In the genomic region with DNA sequence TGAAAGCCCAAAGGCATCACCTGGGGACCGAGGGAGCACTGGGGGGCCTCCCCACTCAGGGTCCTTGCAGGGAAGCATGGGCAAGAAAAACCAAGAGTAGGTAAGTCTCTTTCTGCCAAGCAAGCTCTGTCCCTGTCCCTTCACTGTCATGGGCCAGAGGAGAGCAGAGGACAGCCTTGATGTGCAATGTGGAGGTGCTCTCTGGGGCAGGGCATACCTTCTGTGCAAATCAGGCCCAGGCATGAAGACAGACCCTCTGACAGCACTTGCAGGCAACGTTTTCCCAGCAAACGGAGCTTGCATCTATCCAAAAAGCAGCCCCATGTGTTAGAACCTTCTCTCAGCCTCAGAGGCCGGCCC, we compare ENCODE assay signal across 17 cellular contexts.
DNase-seq lines count a peak whose midpoint lies in the region; ATAC-seq, FAIRE-seq and TF ChIP-seq lines count a peak whose summit lies in the region.
"Had no signal": no experiment of that assay in that cellular context is flagged by ENCODE, and none has a peak within 500 bp of the region (broad histone marks: within the 10 kb centered on the region; RNA-seq: fewer than 3 reads in every experiment).

No MANE protein-coding gene starts in this region.

- in situ Hi-C loops in GM12878 (cut with MboI): no loop called here

- POLR2A ChIA-PET in GM12878 (lab: Charles Lee): no interaction called here

- CTCF ChIA-PET in activated naive CD4-positive, alpha-beta T cell treated with anti-CD3 and anti-CD28 coated beads for 36 hours (lab: Charles Lee): no interaction called here
- CTCF ChIA-PET in GM12878 (lab: Yijun Ruan, JAX): interaction anchor here (0.7 kb wide), 1 partner anchor 120 kb away, joined by 3 read pairs; no protein-coding TSS in a partner anchor

- H3K4me3 ChIP-seq in HL-60 (replicated peaks; ENCODE audit: insufficient read depth, low read length) (no peak overlapping the region), GM12878 (no peak overlapping the region), esophagus muscularis mucosa (no peak overlapping the region)
- H3K4me3 ChIP-seq: adrenal gland, esophagus squamous epithelium, left lung had no signal

- SMC1A ChIA-PET in GM12878 (lab: Charles Lee; ENCODE audit: uncharacterized antibody, unreplicated experiment): no interaction called here

- intact Hi-C loops in activated naive CD4-positive, alpha-beta T cell treated with anti-CD3 and anti-CD28 coated beads for 36 hours (cut with micrococcal nuclease): no loop called here
- intact Hi-C loops in GM12878 (cut with micrococcal nuclease; ENCODE audit: unreplicated experiment) (no loop called here), esophagus muscularis mucosa (cut with DNase I) (no loop called here)

- no peaks in the 10 kb centered on the region for H4K20me1 ChIP-seq in GM12878 (ENCODE audit: control insufficient read depth, insufficient read depth)

- RAD21 ChIA-PET in GM12878 (lab: Charles Lee; ENCODE audit: unreplicated experiment): no interaction called here

- H3K4me1 ChIP-seq in GM12878 (ENCODE audit: control insufficient read depth, insufficient read depth, low read length) (peaks cover 11% of the 10 kb centered on the region; the same call in 1 of the 2 replicates), esophagus muscularis mucosa (peaks cover 0 to 6% (median 0%) of the 10 kb centered on the region in 4 donors)

- H3K9ac ChIP-seq in GM12878 (ENCODE audit: control insufficient read depth, insufficient read depth, low read length): no peak overlapping the region

- TF ChIP-seq CTCF in HL-60 (IDR thresholded peaks at IDR 0.05; ENCODE audit: insufficient read depth, low read length) (no peak), GM12878 (IDR thresholded peaks at IDR 0.05 in 2 of 3, conservative IDR thresholded peaks at IDR 0.05 in 1 of 3; ENCODE audit: control insufficient read depth in 2 of 3, extremely low read depth in 1 of 3, insufficient read depth in 1 of 3, low read depth in 3 of 3, low read length in 3 of 3) (no peak), esophagus muscularis mucosa (IDR thresholded peaks at IDR 0.05) (no peak)

- FAIRE-seq in GM12878 (lab: Jason Lieb, UNC): no peak
- FAIRE-seq: urothelium cell line had no signal

- no peak for TF ChIP-seq RAD21 in GM12878 (IDR thresholded peaks at IDR 0.05; ENCODE audit: insufficient read depth, low read depth, low read length)

- H3K4me1 Mint-ChIP-seq in activated naive CD4-positive, alpha-beta T cell treated with anti-CD3 and anti-CD28 coated beads for 36 hours (ENCODE audit: low read depth): peaks cover 22% of the 10 kb centered on the region
- H3K4me1 Mint-ChIP-seq in stimulated activated naive B cell treated with anti-CD40 and anti-IgM and Interleukin-4, amounts not matched to agents 10 μg/mL and 1 μg/mL and 100 μg/mL, for 72 hours: peaks cover 52 to 56% of the 10 kb centered on the region in 2 donors

- H3K9me3 ChIP-seq in GM12878 (replicated peaks; ENCODE audit: control insufficient read depth, insufficient read depth, low read length) (no peaks in the 10 kb centered on the region), esophagus muscularis mucosa (no peaks in the 10 kb centered on the region)
- H3K9me3 ChIP-seq: adrenal gland, esophagus squamous epithelium, left lung had no signal

- H3K27me3 ChIP-seq in HL-60 (ENCODE audit: insufficient read depth, poor library complexity, severe bottlenecking) (no peaks in the 10 kb centered on the region), GM12878 (replicated peaks in 1 of 2; ENCODE audit: control insufficient read depth in 2 of 2, insufficient read depth in 2 of 2, low read length in 1 of 2) (no peaks in the 10 kb centered on the region; a peak in 1 of 4 replicates), esophagus muscularis mucosa (peaks cover 0 to 11% (median 0%) of the 10 kb centered on the region in 4 donors)
- H3K27me3 ChIP-seq: adrenal gland, esophagus squamous epithelium, left lung had no signal

- H3K4me3 Mint-ChIP-seq in activated naive CD4-positive, alpha-beta T cell treated with anti-CD3 and anti-CD28 coated beads for 36 hours: no peak overlapping the region
- H3K4me3 Mint-ChIP-seq in stimulated activated naive B cell treated with anti-CD40 and anti-IgM and Interleukin-4, amounts not matched to agents 10 μg/mL and 1 μg/mL and 100 μg/mL, for 72 hours: peak overlapping the region; percentile 71 to 72

- peaks cover 7 to 8% of the 10 kb centered on the region in 2 donors for H3K9me3 Mint-ChIP-seq in activated naive CD4-positive, alpha-beta T cell treated with anti-CD3 and anti-CD28 coated beads, Interleukin-2, amount 50 U/mL, for 72 hours
- peaks cover 3% of the 10 kb centered on the region for H3K9me3 Mint-ChIP-seq in activated naive CD4-positive, alpha-beta T cell treated with anti-CD3 and anti-CD28 coated beads for 36 hours
- H3K9me3 Mint-ChIP-seq in stimulated activated naive B cell treated with anti-CD40 and anti-IgM and Interleukin-4, amounts not matched to agents 10 μg/mL and 1 μg/mL and 100 μg/mL, for 72 hours: peaks cover 5 to 10% of the 10 kb centered on the region in 2 donors

- TF ChIP-seq EP300 in GM12878 (IDR thresholded peaks at IDR 0.05; ENCODE audit: borderline replicate concordance in 1 of 2, control insufficient read depth in 1 of 2, low read depth in 2 of 2, low read length in 2 of 2): no peak
- no peak for TF ChIP-seq EP300 in esophagus muscularis mucosa (IDR thresholded peaks at IDR 0.05)

- no peak for DNase-seq in activated naive CD4-positive, alpha-beta T cell treated with anti-CD3 and anti-CD28 coated beads, Interleukin-2, amount 50 U/mL, for 72 hours (ENCODE audit: low spot score in 2 of 2)
- no peak for DNase-seq in activated naive CD4-positive, alpha-beta T cell treated with anti-CD3 and anti-CD28 coated beads for 36 hours
- DNase-seq in HL-60 (ENCODE audit: low read depth in 1 of 2, low spot score in 1 of 2) (no peak), GM12878 (ENCODE audit: low read depth, low spot score) (no peak), SIG-M5 treated with dmso at 0.1 percent for 504 hours (lab: John Stamatoyannopoulos, UW; ENCODE audit: unreplicated experiment) (no peak), esophagus muscularis mucosa (ENCODE audit: extremely low spot score) (no peak)
- DNase-seq in stimulated activated naive B cell treated with anti-CD40 and anti-IgM and Interleukin-4, amounts not matched to agents 10 μg/mL and 1 μg/mL and 100 μg/mL, for 72 hours: no peak
- no peak for DNase-seq in stimulated activated CD4-positive, alpha-beta T cell treated with anti-CD3 and anti-CD28 coated beads, Interleukin-2, amount 100 ng/mL, for 48 hours
- DNase-seq: ACHN; effector CD4-positive, alpha-beta T cell; EL; esophagus squamous epithelium; left lung; NCI-H1105 treated with DMSO at 0.1 percent for 48 hours; NCI-H526 treated with DMSO at 0.1 percent for 48 hours had no signal

- H3K27ac ChIP-seq in HL-60 (replicated peaks): peak overlapping the region; percentile 39; the same call in 1 of the 2 replicates
- H3K27ac ChIP-seq in GM12878 (ENCODE audit: control insufficient read depth, insufficient read depth): no peak overlapping the region
- no peak overlapping the region for H3K27ac ChIP-seq in esophagus muscularis mucosa (replicated peaks in 1 of 4)
- H3K27ac ChIP-seq: adrenal gland, esophagus squamous epithelium, left lung had no signal

- H3K4me2 ChIP-seq in GM12878 (ENCODE audit: control insufficient read depth, insufficient read depth): no peak overlapping the region; the same call in 1 of the 2 replicates

- H3K36me3 ChIP-seq in GM12878 (ENCODE audit: control insufficient read depth in 2 of 2, insufficient read depth in 2 of 2, low read length in 1 of 2) (no peaks in the 10 kb centered on the region), esophagus muscularis mucosa (no peaks in the 10 kb centered on the region)
- H3K36me3 ChIP-seq: adrenal gland, esophagus squamous epithelium, left lung had no signal

- whole genome bisulfite sequencing in GM12878 (ENCODE audit: insufficient coverage, insufficient replicate concordance, low lambda C conversion rate, missing lambda C conversion rate): 51% methylated on average over 4 of the region's 4 CpGs
- 90% methylated on average over 3 of the region's 4 CpGs for WGBS in esophagus muscularis mucosa

- no TSS peak for BruUV-seq in GM12878 (replicated peaks; lab: Mats Ljungman, UMichigan)

- H2AFZ ChIP-seq in GM12878 (ENCODE audit: control insufficient read depth, low read depth, low read length): no peak overlapping the region

- peak overlapping the region; percentile 23 to 62 for H3K27ac Mint-ChIP-seq in activated naive CD4-positive, alpha-beta T cell treated with anti-CD3 and anti-CD28 coated beads, Interleukin-2, amount 50 U/mL, for 72 hours
- H3K27ac Mint-ChIP-seq in activated naive CD4-positive, alpha-beta T cell treated with anti-CD3 and anti-CD28 coated beads for 36 hours: no peak overlapping the region
- H3K27ac Mint-ChIP-seq in stimulated activated naive B cell treated with anti-CD40 and anti-IgM and Interleukin-4, amounts not matched to agents 10 μg/mL and 1 μg/mL and 100 μg/mL, for 72 hours: peak overlapping the region; percentile 81

- H3K27me3 Mint-ChIP-seq in activated naive CD4-positive, alpha-beta T cell treated with anti-CD3 and anti-CD28 coated beads for 36 hours (ENCODE audit: low read depth): no peaks in the 10 kb centered on the region
- H3K27me3 Mint-ChIP-seq in stimulated activated naive B cell treated with anti-CD40 and anti-IgM and Interleukin-4, amounts not matched to agents 10 μg/mL and 1 μg/mL and 100 μg/mL, for 72 hours: peaks cover 0 to 5% of the 10 kb centered on the region in 2 donors

- H3K36me3 Mint-ChIP-seq in activated naive CD4-positive, alpha-beta T cell treated with anti-CD3 and anti-CD28 coated beads, Interleukin-2, amount 50 U/mL, for 72 hours: peaks cover 0 to 7% of the 10 kb centered on the region in 2 donors
- peaks cover 4% of the 10 kb centered on the region for H3K36me3 Mint-ChIP-seq in activated naive CD4-positive, alpha-beta T cell treated with anti-CD3 and anti-CD28 coated beads for 36 hours (ENCODE audit: low read depth)
- H3K36me3 Mint-ChIP-seq in stimulated activated naive B cell treated with anti-CD40 and anti-IgM and Interleukin-4, amounts not matched to agents 10 μg/mL and 1 μg/mL and 100 μg/mL, for 72 hours: peaks cover 3 to 5% of the 10 kb centered on the region in 2 donors

- H3K79me2 ChIP-seq in GM12878 (ENCODE audit: control insufficient read depth, insufficient read depth, low read length): no peaks in the 10 kb centered on the region

- ATAC-seq in activated naive CD4-positive, alpha-beta T cell treated with anti-CD3 and anti-CD28 coated beads, Interleukin-2, amount 50 U/mL, for 72 hours: no peak
- ATAC-seq in GM12878: no peak
- ATAC-seq in stimulated activated naive B cell treated with anti-CD40 and anti-IgM and Interleukin-4, amounts not matched to agents 10 μg/mL and 1 μg/mL and 100 μg/mL, for 72 hours (replicated peaks): peak; percentile 70 to 72

- no peak for TF ChIP-seq POLR2A in GM12878 (IDR thresholded peaks at IDR 0.05; ENCODE audit: low read depth, low read length)
- TF ChIP-seq POLR2A in esophagus muscularis mucosa (IDR thresholded peaks at IDR 0.05; ENCODE audit: low read depth): no peak

TF ChIP-seq in GM12878, 131 proteins besides CTCF, POLR2A, EP300 and RAD21:
- TF ChIP-seq ZBED1 (IDR thresholded peaks at IDR 0.05; ENCODE audit: borderline replicate concordance): no peak
- TF ChIP-seq GABPA (IDR thresholded peaks at IDR 0.05; ENCODE audit: low read depth): peak; percentile 2; the same call in 1 of the 2 replicates

Comparison
In these comparisons a context has a peak if more than half of its experiments do, and no peak if none do; other contexts are left out.
1. ATAC-seq: peak in stimulated activated naive B cell treated with anti-CD40 and anti-IgM and Interleukin-4, amounts not matched to agents 10 μg/mL and 1 μg/mL and 100 μg/mL, for 72 hours (2 of 2); none in activated naive CD4-positive, alpha-beta T cell treated with anti-CD3 and anti-CD28 coated beads, Interleukin-2, amount 50 U/mL, for 72 hours (0 of 2) and GM12878 (single experiment).